ENCODE assay signal across 1 cellular context in genomic region chr10:23193435-23194074, GRCh38.
A peak's percentile ranks its signal among the peaks of the same experiment; 100 is the strongest.
TF ChIP-seq lines count a peak whose summit lies in the region.

No MANE protein-coding gene starts in this region.

TF ChIP-seq in GM23338, 12 proteins besides CTCF, POLR2A, EP300 and RAD21:
- TF ChIP-seq STAT1 (IDR thresholded peaks at IDR 0.05; ENCODE audit: unreplicated experiment) (no peak), EZH2 (IDR thresholded peaks at IDR 0.05; ENCODE audit: low read depth, unreplicated experiment) (peak; percentile 87), JUNB (IDR thresholded peaks at IDR 0.05; ENCODE audit: unreplicated experiment) (no peak), ZNF114 (CRISPR knock-in tag; IDR thresholded peaks at IDR 0.05) (no peak), EZH2phosphoT487 (IDR thresholded peaks at IDR 0.05; ENCODE audit: unreplicated experiment) (peak; percentile 89)
- TF ChIP-seq, protein P1, sequence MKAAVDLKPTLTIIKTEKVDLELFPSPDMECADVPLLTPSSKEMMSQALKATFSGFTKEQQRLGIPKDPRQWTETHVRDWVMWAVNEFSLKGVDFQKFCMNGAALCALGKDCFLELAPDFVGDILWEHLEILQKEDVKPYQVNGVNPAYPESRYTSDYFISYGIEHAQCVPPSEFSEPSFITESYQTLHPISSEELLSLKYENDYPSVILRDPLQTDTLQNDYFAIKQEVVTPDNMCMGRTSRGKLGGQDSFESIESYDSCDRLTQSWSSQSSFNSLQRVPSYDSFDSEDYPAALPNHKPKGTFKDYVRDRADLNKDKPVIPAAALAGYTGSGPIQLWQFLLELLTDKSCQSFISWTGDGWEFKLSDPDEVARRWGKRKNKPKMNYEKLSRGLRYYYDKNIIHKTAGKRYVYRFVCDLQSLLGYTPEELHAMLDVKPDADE (IDR thresholded peaks at IDR 0.05): no peak
